ENCODE assay signal across 19 cellular contexts in genomic region chr3:154050766-154051165, GRCh38.
DNase-seq lines count a peak whose midpoint lies in the region; ATAC-seq lines count a peak whose summit lies in the region.
"Had no signal": no experiment of that assay in that cellular context is flagged by ENCODE, and none has a peak within 500 bp of the region (broad histone marks: within the 10 kb centered on the region; RNA-seq: fewer than 3 reads in every experiment).

No MANE protein-coding gene starts in this region.

- no peak overlapping the region for H2BK5ac ChIP-seq in mesenchymal stem cell (ENCODE audit: low read depth, low read length, poor library complexity, severe bottlenecking)

- H4K91ac ChIP-seq in mesenchymal stem cell (ENCODE audit: low read length): no peak overlapping the region

- no peak overlapping the region for H2BK120ac ChIP-seq in mesenchymal stem cell (ENCODE audit: low read depth, low read length)

- no peak overlapping the region for H3K4me3 ChIP-seq in mesenchymal stem cell (ENCODE audit: insufficient read depth in 1 of 2, low read depth in 1 of 2, low read length in 2 of 2)
- H3K4me3 ChIP-seq in effector memory CD4-positive, alpha-beta T cell (ENCODE audit: insufficient read depth, low read depth, low read length, poor library complexity, severe bottlenecking): no peak overlapping the region
- H3K4me3 ChIP-seq: SK-N-MC had no signal

- no peak overlapping the region for H3K23ac ChIP-seq in mesenchymal stem cell (ENCODE audit: low read length in 2 of 2)

- H2AFZ ChIP-seq in mesenchymal stem cell (ENCODE audit: low read depth, low read length): no peak overlapping the region

- H2BK12ac ChIP-seq in mesenchymal stem cell (ENCODE audit: low read length in 2 of 2): no peak overlapping the region

- no peak overlapping the region for H3K27ac ChIP-seq in mesenchymal stem cell (ENCODE audit: low read length, poor library complexity, severe bottlenecking)
- H3K27ac ChIP-seq in effector memory CD4-positive, alpha-beta T cell (ENCODE audit: insufficient read depth, low read length, poor library complexity, severe bottlenecking): no peak overlapping the region
- H3K27ac ChIP-seq: KMS-11, SK-N-MC had no signal

- no peak overlapping the region for H3K9ac ChIP-seq in mesenchymal stem cell (ENCODE audit: low read length)
- H3K9ac ChIP-seq: KMS-11 had no signal

- no peak overlapping the region for H3K4me2 ChIP-seq in mesenchymal stem cell (ENCODE audit: low read length, poor library complexity, severe bottlenecking)
- H3K4me2 ChIP-seq: KMS-11 had no signal

- H2AK5ac ChIP-seq in mesenchymal stem cell (ENCODE audit: low read length, severe bottlenecking): no peak overlapping the region

- no peaks in the 10 kb centered on the region for H3K9me3 ChIP-seq in mesenchymal stem cell (ENCODE audit: control insufficient read depth, low read length)
- no peaks in the 10 kb centered on the region for H3K9me3 ChIP-seq in effector memory CD4-positive, alpha-beta T cell (ENCODE audit: control insufficient read depth, low read length)

- H3K18ac ChIP-seq in mesenchymal stem cell (ENCODE audit: low read depth in 1 of 2, low read length in 2 of 2): no peak overlapping the region

- no peaks in the 10 kb centered on the region for H3K36me3 ChIP-seq in mesenchymal stem cell (ENCODE audit: control insufficient read depth in 1 of 2, insufficient read depth in 2 of 2, low read depth in 1 of 2, low read length in 2 of 2)
- no peaks in the 10 kb centered on the region for H3K36me3 ChIP-seq in effector memory CD4-positive, alpha-beta T cell (ENCODE audit: control insufficient read depth, insufficient read depth, low read length)

- no peaks in the 10 kb centered on the region for H3K79me1 ChIP-seq in mesenchymal stem cell (replicated peaks; ENCODE audit: low read length, poor library complexity, severe bottlenecking)

- no peak overlapping the region for H2BK15ac ChIP-seq in mesenchymal stem cell (ENCODE audit: low read depth, poor library complexity, severe bottlenecking)

- H4K8ac ChIP-seq in mesenchymal stem cell (ENCODE audit: low read length): no peak overlapping the region

- H3K27me3 ChIP-seq in mesenchymal stem cell (ENCODE audit: control insufficient read depth in 1 of 2, insufficient read depth in 1 of 2, low read length in 2 of 2): no peaks in the 10 kb centered on the region
- H3K27me3 ChIP-seq in effector memory CD4-positive, alpha-beta T cell (replicated peaks; ENCODE audit: control insufficient read depth, insufficient read depth, low read length, poor library complexity, severe bottlenecking): peaks cover 3% of the 10 kb centered on the region

- H3K14ac ChIP-seq in mesenchymal stem cell (ENCODE audit: low read length in 2 of 2): no peak overlapping the region

- H3K4ac ChIP-seq in mesenchymal stem cell (ENCODE audit: low read depth in 1 of 2, low read length in 2 of 2): no peak overlapping the region

- no peaks in the 10 kb centered on the region for H3K4me1 ChIP-seq in mesenchymal stem cell (ENCODE audit: control insufficient read depth, insufficient read depth, low read depth, low read length)
- no peaks in the 10 kb centered on the region for H3K4me1 ChIP-seq in effector memory CD4-positive, alpha-beta T cell (ENCODE audit: control insufficient read depth, insufficient read depth, low read length, poor library complexity, severe bottlenecking)

- no peak for ATAC-seq in GM19467 (IDR thresholded peaks at IDR 0.05; ENCODE audit: unreplicated experiment)
- ATAC-seq: HepG2, Panc1 had no signal

- DNase-seq in A172 (ENCODE audit: low spot score) (peak; percentile 6), ELR (ENCODE audit: low read depth) (peak; percentile 54), astrocyte of the hippocampus (ENCODE audit: low read depth, low spot score) (peak; percentile 33), mesenchymal stem cell (peak; percentile 15), DMS114 treated with DMSO at 0.1 percent for 48 hours (lab: John Stamatoyannopoulos, UW; ENCODE audit: unreplicated experiment) (no peak)
- DNase-seq in effector memory CD4-positive, alpha-beta T cell: no peak
- DNase-seq in activated naive CD4-positive, alpha-beta T cell treated with anti-CD3 and anti-CD28 coated beads, Interleukin-2, amount 50 U/mL, for 16 hours: no peak
- DNase-seq: 8988T, DMS 273 treated with DMSO at 0.1 percent for 48 hours, GOT3, NCI-H1048, NCI-H146, NCI-H2081 treated with DMSO at 0.1 percent for 48 hours, NCI-H510A had no signal

Comparison
In these comparisons a context has a peak if more than half of its experiments do, and no peak if none do; other contexts are left out.
1. DNase-seq: peak in A172 (single experiment), ELR (single experiment), astrocyte of the hippocampus (single experiment) and mesenchymal stem cell (single experiment); none in effector memory CD4-positive, alpha-beta T cell (0 of 3), activated naive CD4-positive, alpha-beta T cell treated with anti-CD3 and anti-CD28 coated beads, Interleukin-2, amount 50 U/mL, for 16 hours (single experiment) and DMS114 treated with DMSO at 0.1 percent for 48 hours (single experiment).